ENCODE assay signal across 8 cellular contexts in genomic region chr6:151240861-151241642, GRCh38. TPM values are rescaled to one million over a fixed set of nuclear protein-coding genes. Genes with fewer than 3 reads are reported as not detected.
A peak's percentile ranks its signal among the peaks of the same experiment; 100 is the strongest.
DNase-seq lines count a peak whose midpoint lies in the region; ATAC-seq and TF ChIP-seq lines count a peak whose summit lies in the region.

No MANE protein-coding gene starts in this region.

- H2AFZ ChIP-seq in osteoblast (ENCODE audit: low read length): peak overlapping the region; percentile 85

- peak; percentile 58 for ATAC-seq in activated naive CD8-positive, alpha-beta T cell treated with anti-CD3 and anti-CD28 coated beads, Interleukin-2, amount 10 ng/mL, durations not matched to agents 7 days and 5 days (ENCODE audit: low read depth)
- peak; percentile 57 for ATAC-seq in Right ventricle myocardium superior (ENCODE audit: poor library complexity)

- peaks cover 7% of the 10 kb centered on the region for H3K79me2 ChIP-seq in osteoblast (ENCODE audit: insufficient read depth, low read length)

- no peaks in the 10 kb centered on the region for H4K20me1 ChIP-seq in osteoblast (ENCODE audit: insufficient read depth, low read length)

- peaks cover 7% of the 10 kb centered on the region for H3K4me1 Mint-ChIP-seq in activated naive CD8-positive, alpha-beta T cell treated with anti-CD3 and anti-CD28 coated beads, Interleukin-2, amount 10 ng/mL, durations not matched to agents 7 days and 5 days

- H3K9me3 ChIP-seq in osteoblast (ENCODE audit: low read depth, low read length): no peaks in the 10 kb centered on the region

- DNase-seq in DMS153 treated with DMSO at 0.1 percent for 48 hours (lab: John Stamatoyannopoulos, UW; ENCODE audit: unreplicated experiment): peak; percentile 10
- DNase-seq in NCI-H1105 treated with DMSO at 0.1 percent for 48 hours (lab: John Stamatoyannopoulos, UW): peak; percentile 75
- peak; percentile 37 for DNase-seq in activated naive CD8-positive, alpha-beta T cell treated with anti-CD3 and anti-CD28 coated beads, Interleukin-2, amount 10 ng/mL, durations not matched to agents 7 days and 5 days
- peak; percentile 61 for DNase-seq in Right ventricle myocardium superior
- DNase-seq in osteoblast (ENCODE audit: insufficient read length, low spot score, missing footprints): peak; percentile 86
- DNase-seq in activated gamma-delta T cell treated with Interleukin-2 at 50 U/mL for 16 hours: no peak
- no peak for DNase-seq in H4 (ENCODE audit: low spot score)
- DNase-seq in activated gamma-delta T cell (lab: John Stamatoyannopoulos, UW): no peak

- H3K27me3 ChIP-seq in osteoblast (ENCODE audit: insufficient read depth, low read length): no peaks in the 10 kb centered on the region

- POLR2A ChIA-PET in activated naive CD8-positive, alpha-beta T cell treated with anti-CD3 and anti-CD28 coated beads, Interleukin-2, amount 10 ng/mL, durations not matched to agents 7 days and 5 days (lab: Charles Lee): interaction anchor here (0.7 kb wide), 1 partner anchor 297 kb away, joined by 4 read pairs; no protein-coding TSS in a partner anchor

- H3K4me2 ChIP-seq in osteoblast (ENCODE audit: insufficient read depth, low read length): peak overlapping the region; percentile 85

- H3K9me3 Mint-ChIP-seq in activated naive CD8-positive, alpha-beta T cell treated with anti-CD3 and anti-CD28 coated beads, Interleukin-2, amount 10 ng/mL, durations not matched to agents 7 days and 5 days: no peaks in the 10 kb centered on the region

- H3K27ac Mint-ChIP-seq in activated naive CD8-positive, alpha-beta T cell treated with anti-CD3 and anti-CD28 coated beads, Interleukin-2, amount 10 ng/mL, durations not matched to agents 7 days and 5 days: no peak overlapping the region

- H3K27ac ChIP-seq in osteoblast (ENCODE audit: low read depth, low read length): peak overlapping the region; percentile 1

- peak overlapping the region; percentile 77 for H3K4me3 ChIP-seq in osteoblast (ENCODE audit: insufficient read depth, low read length)

- H3K27me3 Mint-ChIP-seq in activated naive CD8-positive, alpha-beta T cell treated with anti-CD3 and anti-CD28 coated beads, Interleukin-2, amount 10 ng/mL, durations not matched to agents 7 days and 5 days: peaks cover 81% of the 10 kb centered on the region

- H3K36me3 ChIP-seq in osteoblast (ENCODE audit: insufficient read depth, low read length): no peaks in the 10 kb centered on the region

- intact Hi-C loops in Right ventricle myocardium superior (cut with DNase I): loop anchor here (5.0 kb wide), 1 partner anchor 81 kb away; no protein-coding TSS in a partner anchor

- no peaks in the 10 kb centered on the region for H3K36me3 Mint-ChIP-seq in activated naive CD8-positive, alpha-beta T cell treated with anti-CD3 and anti-CD28 coated beads, Interleukin-2, amount 10 ng/mL, durations not matched to agents 7 days and 5 days

- no peaks in the 10 kb centered on the region for H3K4me1 ChIP-seq in osteoblast (ENCODE audit: insufficient read depth, low read length)

- no peak for TF ChIP-seq CTCF in osteoblast (IDR thresholded peaks at IDR 0.05; ENCODE audit: extremely low read depth, low read depth, low read length)

- H3K4me3 Mint-ChIP-seq in activated naive CD8-positive, alpha-beta T cell treated with anti-CD3 and anti-CD28 coated beads, Interleukin-2, amount 10 ng/mL, durations not matched to agents 7 days and 5 days: peak overlapping the region; percentile 40

RNA-seq across cellular contexts. Expression of gene AKAP12, which starts 1.3 kb away (rescaled TPM):
- under 1 TPM; 0.06 to 0.11 TPM for total RNA-seq in activated naive CD8-positive, alpha-beta T cell treated with anti-CD3 and anti-CD28 coated beads, Interleukin-2, amount 10 ng/mL, durations not matched to agents 7 days and 5 days
- total RNA-seq in Right ventricle myocardium superior: 13.9 TPM
- total RNA-seq in osteoblast: 67.3 and 70.1 TPM in 2 replicates
- 4.8 and 6.5 TPM in 2 replicates for total RNA-seq in H4 (2014; rRNA removed; shearing (Covaris generic))

Comparison
In these comparisons a context has a peak if more than half of its experiments do, and no peak if none do; other contexts are left out.
1. DNase-seq: peak in DMS153 treated with DMSO at 0.1 percent for 48 hours (single experiment), NCI-H1105 treated with DMSO at 0.1 percent for 48 hours (single experiment), activated naive CD8-positive, alpha-beta T cell treated with anti-CD3 and anti-CD28 coated beads, Interleukin-2, amount 10 ng/mL, durations not matched to agents 7 days and 5 days (single experiment), Right ventricle myocardium superior (single experiment) and osteoblast (single experiment); none in activated gamma-delta T cell treated with Interleukin-2 at 50 U/mL for 16 hours (single experiment), H4 (single experiment) and activated gamma-delta T cell (single experiment).